In genomic region chr20:11459090-11459877, GRCh38 we compare ENCODE assay signal across 16 cellular contexts.
A peak's percentile ranks its signal among the peaks of the same experiment; 100 is the strongest.
DNase-seq lines count a peak whose midpoint lies in the region; ATAC-seq and TF ChIP-seq lines count a peak whose summit lies in the region.
"Had no signal": no experiment of that assay in that cellular context is flagged by ENCODE, and none has a peak within 500 bp of the region (broad histone marks: within the 10 kb centered on the region; RNA-seq: fewer than 3 reads in every experiment).

No MANE protein-coding gene starts in this region.

- no peaks in the 10 kb centered on the region for H3K9me3 Mint-ChIP-seq in osteocyte (ENCODE audit: unreplicated experiment)

- ATAC-seq in GM18511 (IDR thresholded peaks at IDR 0.05; ENCODE audit: unreplicated experiment), result no peak

- no peak for DNase-seq in GM13976 (ENCODE audit: low spot score)
- peak; percentile 52 for DNase-seq in NOMO-1 treated with dmso at 0.1 percent for 144 hours (lab: John Stamatoyannopoulos, UW; ENCODE audit: unreplicated experiment)
- peak; percentile 62 for DNase-seq in choroid plexus epithelial cell (ENCODE audit: low read depth)
- DNase-seq in osteocyte (ENCODE audit: extremely low spot score, unreplicated experiment), result no peak
- no peak for DNase-seq in NCI-H2171 treated with DMSO at 0.1 percent for 48 hours (lab: John Stamatoyannopoulos, UW)
- DNase-seq in COLO668 (lab: John Stamatoyannopoulos, UW; ENCODE audit: unreplicated experiment), result no peak
- DNase-seq: activated CD4-positive, alpha-beta T cell treated with anti-CD3 and anti-CD28 coated beads, Interleukin-2, amount 50 U/mL, for 4 hours; amygdala; CD8-positive, alpha-beta memory T cell; dermis blood vessel endothelial cell; midbrain; NCI-H2227 treated with DMSO at 0.1 percent for 48 hours; Peyer's patch; small intestine; stomach had no signal

- TF ChIP-seq CTCF in GM13976 (IDR thresholded peaks at IDR 0.05; ENCODE audit: borderline replicate concordance, control extremely low read depth, extremely low read depth, insufficient read depth, missing control alignments) (peak; percentile 0), choroid plexus epithelial cell (conservative IDR thresholded peaks at IDR 0.05; ENCODE audit: low read depth, low read length) (no peak), osteocyte (IDR thresholded peaks at IDR 0.05) (no peak)

- H3K4me1 Mint-ChIP-seq in osteocyte (ENCODE audit: unreplicated experiment), result peaks cover 44% of the 10 kb centered on the region
- H3K4me1 Mint-ChIP-seq: CD8-positive, alpha-beta memory T cell had no signal

- no peaks in the 10 kb centered on the region for H3K36me3 Mint-ChIP-seq in osteocyte (ENCODE audit: unreplicated experiment)
- H3K36me3 Mint-ChIP-seq: CD8-positive, alpha-beta memory T cell had no signal

- no peaks in the 10 kb centered on the region for H3K27me3 Mint-ChIP-seq in osteocyte (ENCODE audit: unreplicated experiment)
- H3K27me3 Mint-ChIP-seq: CD8-positive, alpha-beta memory T cell had no signal

- in situ Hi-C loops in GM13976 (cut with MboI; ENCODE audit: low sequenced_read_pairs, unreplicated experiment), result no loop called here

- no peak overlapping the region for H3K4me3 Mint-ChIP-seq in osteocyte (ENCODE audit: unreplicated experiment)
- H3K4me3 Mint-ChIP-seq: CD8-positive, alpha-beta memory T cell had no signal

- no peak overlapping the region for H3K4me3 ChIP-seq in choroid plexus epithelial cell (ENCODE audit: low read depth, low read length)
- H3K4me3 ChIP-seq: Peyer's patch, stomach had no signal

- peak overlapping the region; percentile 51 for H3K27ac Mint-ChIP-seq in osteocyte (ENCODE audit: unreplicated experiment)
- H3K27ac Mint-ChIP-seq: CD8-positive, alpha-beta memory T cell had no signal

Comparison
In these comparisons a context has a peak if more than half of its experiments do, and no peak if none do; other contexts are left out.
1. DNase-seq: peak in NOMO-1 treated with dmso at 0.1 percent for 144 hours (single experiment) and choroid plexus epithelial cell (single experiment); none in GM13976 (single experiment), osteocyte (single experiment), NCI-H2171 treated with DMSO at 0.1 percent for 48 hours (single experiment) and COLO668 (single experiment).